Comparison of ENCODE assay signal across 1 cellular context in the genomic region with DNA sequence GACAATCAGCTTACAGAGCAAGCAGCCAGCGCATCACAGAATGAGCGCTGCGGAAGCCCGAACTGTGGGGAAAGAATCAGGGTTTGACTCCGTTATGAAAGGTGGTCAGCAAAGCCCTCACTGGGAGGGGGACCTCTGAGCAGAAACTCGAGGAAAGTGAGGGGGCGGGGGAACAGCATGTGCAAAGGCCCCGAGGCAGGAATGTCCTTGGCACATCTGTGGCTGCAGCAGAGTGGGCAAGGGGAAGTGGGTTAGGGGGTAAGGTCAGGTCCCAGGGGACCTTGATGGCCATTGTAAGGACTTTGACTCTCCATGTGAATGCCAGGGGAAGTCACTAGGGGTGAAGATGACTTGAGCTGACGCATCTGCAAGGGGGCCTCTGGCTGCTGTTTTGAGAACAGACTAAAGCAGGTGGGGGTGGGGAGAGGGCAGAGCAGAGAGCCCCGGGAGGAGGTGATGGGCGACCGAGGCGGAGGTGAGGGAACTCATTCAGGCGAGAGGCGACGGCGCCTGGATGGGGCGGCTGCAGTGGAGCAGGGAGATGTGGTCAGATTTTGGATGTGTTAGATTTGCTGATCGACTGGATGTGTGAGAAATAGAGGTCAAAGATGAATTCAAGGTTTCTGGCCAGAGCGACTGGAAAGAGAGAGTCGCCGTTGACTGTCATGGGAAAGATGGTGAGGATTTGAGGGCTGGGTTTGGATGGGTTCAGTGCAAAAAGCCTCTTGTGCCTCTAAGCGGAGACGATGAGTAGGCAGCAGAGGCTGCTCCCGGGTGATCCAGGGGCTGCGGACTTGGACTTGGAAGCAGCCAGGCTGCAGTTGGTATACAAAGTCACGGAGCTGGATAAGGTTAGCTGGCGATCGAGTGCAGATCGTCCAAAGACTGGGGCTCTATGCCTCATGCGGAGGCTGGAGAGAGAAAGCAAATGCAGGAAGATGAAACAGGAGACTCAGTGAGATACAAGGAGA.
TF ChIP-seq lines count a peak whose summit lies in the region.

No MANE protein-coding gene starts in this region.

TF ChIP-seq in IMR-90, 13 proteins besides CTCF, POLR2A, EP300 and RAD21:
- TF ChIP-seq BHLHE40 (IDR thresholded peaks at IDR 0.05; ENCODE audit: low read depth, low read length) (no peak), CEBPB (IDR thresholded peaks at IDR 0.05; ENCODE audit: low read depth, low read length) (no peak), MXI1 (IDR thresholded peaks at IDR 0.05; ENCODE audit: borderline replicate concordance, low read depth, low read length) (no peak), RCOR1 (IDR thresholded peaks at IDR 0.05; ENCODE audit: insufficient replicate concordance, low read length) (no peak), MAFK (IDR thresholded peaks at IDR 0.05; ENCODE audit: low read depth, low read length) (no peak), SMC3 (IDR thresholded peaks at IDR 0.05; ENCODE audit: low read depth, low read length) (no peak), NFE2L2 (IDR thresholded peaks at IDR 0.05; ENCODE audit: low read depth, low read length) (no peak), MAZ (IDR thresholded peaks at IDR 0.05; ENCODE audit: borderline replicate concordance, low read depth, low read length) (no peak), FOS (IDR thresholded peaks at IDR 0.05; ENCODE audit: low read depth, low read length) (no peak), CHD1 (IDR thresholded peaks at IDR 0.05; ENCODE audit: low read depth, low read length) (no peak), RFX5 (IDR thresholded peaks at IDR 0.05; ENCODE audit: low read depth, low read length) (no peak)
- TF ChIP-seq, protein P1, sequence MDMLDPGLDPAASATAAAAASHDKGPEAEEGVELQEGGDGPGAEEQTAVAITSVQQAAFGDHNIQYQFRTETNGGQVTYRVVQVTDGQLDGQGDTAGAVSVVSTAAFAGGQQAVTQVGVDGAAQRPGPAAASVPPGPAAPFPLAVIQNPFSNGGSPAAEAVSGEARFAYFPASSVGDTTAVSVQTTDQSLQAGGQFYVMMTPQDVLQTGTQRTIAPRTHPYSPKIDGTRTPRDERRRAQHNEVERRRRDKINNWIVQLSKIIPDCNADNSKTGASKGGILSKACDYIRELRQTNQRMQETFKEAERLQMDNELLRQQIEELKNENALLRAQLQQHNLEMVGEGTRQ (IDR thresholded peaks at IDR 0.05; ENCODE audit: low read depth, low read length): no peak
- TF ChIP-seq, protein P2, sequence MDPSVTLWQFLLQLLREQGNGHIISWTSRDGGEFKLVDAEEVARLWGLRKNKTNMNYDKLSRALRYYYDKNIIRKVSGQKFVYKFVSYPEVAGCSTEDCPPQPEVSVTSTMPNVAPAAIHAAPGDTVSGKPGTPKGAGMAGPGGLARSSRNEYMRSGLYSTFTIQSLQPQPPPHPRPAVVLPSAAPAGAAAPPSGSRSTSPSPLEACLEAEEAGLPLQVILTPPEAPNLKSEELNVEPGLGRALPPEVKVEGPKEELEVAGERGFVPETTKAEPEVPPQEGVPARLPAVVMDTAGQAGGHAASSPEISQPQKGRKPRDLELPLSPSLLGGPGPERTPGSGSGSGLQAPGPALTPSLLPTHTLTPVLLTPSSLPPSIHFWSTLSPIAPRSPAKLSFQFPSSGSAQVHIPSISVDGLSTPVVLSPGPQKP (IDR thresholded peaks at IDR 0.05; ENCODE audit: borderline replicate concordance, low read depth, low read length): no peak
